25 cellular contexts compared by ENCODE assay signal in the genomic region with DNA sequence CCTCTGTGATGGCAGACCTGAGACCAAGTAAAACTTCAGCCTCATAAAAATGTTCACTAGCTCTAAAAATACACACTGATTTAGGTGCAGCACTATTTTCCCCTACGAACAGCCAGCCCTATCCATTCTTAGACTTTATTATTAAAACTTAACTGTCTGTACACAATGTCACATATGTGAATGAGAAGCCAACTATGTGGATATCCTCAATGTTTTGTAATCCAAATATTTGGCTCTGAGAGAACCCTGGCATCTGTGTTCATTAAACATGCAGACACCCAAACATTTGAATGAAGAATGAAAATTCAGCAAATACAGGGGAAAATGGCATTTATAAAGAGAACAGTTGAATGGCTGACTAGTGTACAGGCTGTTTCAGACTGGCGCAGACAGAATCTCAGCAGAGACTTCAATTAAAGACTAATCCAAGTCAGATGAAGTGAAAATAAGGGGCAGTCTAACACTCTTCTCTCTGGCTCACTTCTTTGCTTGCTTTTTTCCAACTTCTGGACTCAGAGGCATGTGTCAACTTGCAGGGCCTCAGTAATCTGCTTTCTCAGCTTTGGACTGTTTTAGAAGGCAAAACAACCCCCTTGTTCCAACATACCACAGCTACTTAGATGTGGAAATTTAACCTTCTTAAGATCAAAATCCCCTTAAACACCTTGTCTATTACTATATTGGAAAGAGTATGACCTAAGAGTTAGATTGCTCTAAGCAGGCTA. TPM values are rescaled to one million over a fixed set of nuclear protein-coding genes. Genes with fewer than 3 reads are reported as not detected.
A peak's percentile ranks its signal among the peaks of the same experiment; 100 is the strongest.
DNase-seq lines count a peak whose midpoint lies in the region; ATAC-seq and TF ChIP-seq lines count a peak whose summit lies in the region.
"Had no signal": no experiment of that assay in that cellular context is flagged by ENCODE, and none has a peak within 500 bp of the region (broad histone marks: within the 10 kb centered on the region; RNA-seq: fewer than 3 reads in every experiment).

No MANE protein-coding gene starts in this region.

- no peak for TF ChIP-seq CTCF in ascending aorta (IDR thresholded peaks at IDR 0.05)
- no peak for TF ChIP-seq CTCF in sigmoid colon (IDR thresholded peaks at IDR 0.05)

- H3K4me3 Mint-ChIP-seq in natural killer cell treated with Interleukin-12 subunit alpha and Interleukin-12 subunit beta and Interleukin-15 and Interleukin-18, amount 100 ng/mL, for 72 hours = no peak overlapping the region
- H3K4me3 Mint-ChIP-seq: activated CD8-positive, alpha-beta T cell treated with anti-CD3 and anti-CD28 coated beads, Interleukin-2, amount 10 ng/mL, durations not matched to agents 7 days and 5 days; activated naive CD4-positive, alpha-beta T cell treated with anti-CD3 and anti-CD28 coated beads for 36 hours; activated T-cell treated with anti-CD3 and anti-CD28 coated beads, Interleukin-2, amount 50 U/mL, for 24 hours; H9; naive B cell had no signal

- intact Hi-C loops in ascending aorta (cut with DNase I) = loop anchor here (2.0 to 10.0 kb wide), 4 partner anchors 51 to 133 kb away; partner anchors contain the start of gene STMP1
- intact Hi-C loops in sigmoid colon (cut with DNase I) = loop anchor here (5.0 kb wide), 1 partner anchor 134 kb away; the partner anchor contains the start of gene STMP1
- intact Hi-C loops in Right ventricle myocardium inferior (cut with DNase I) = loop anchor here (2.0 kb wide), 1 partner anchor 133 kb away; the partner anchor contains the start of gene STMP1

- TF ChIP-seq POLR2A in sigmoid colon (IDR thresholded peaks at IDR 0.05) = no peak

- H3K27ac Mint-ChIP-seq in natural killer cell treated with Interleukin-12 subunit alpha and Interleukin-12 subunit beta and Interleukin-15 and Interleukin-18, amount 100 ng/mL, for 72 hours = no peak overlapping the region
- H3K27ac Mint-ChIP-seq: activated CD8-positive, alpha-beta T cell treated with anti-CD3 and anti-CD28 coated beads, Interleukin-2, amount 10 ng/mL, durations not matched to agents 7 days and 5 days; activated naive CD4-positive, alpha-beta T cell treated with anti-CD3 and anti-CD28 coated beads for 36 hours; activated T-cell treated with anti-CD3 and anti-CD28 coated beads, Interleukin-2, amount 50 U/mL, for 24 hours; H9 had no signal

- ATAC-seq in natural killer cell treated with Interleukin-12 subunit alpha and Interleukin-12 subunit beta and Interleukin-15 and Interleukin-18, amount 100 ng/mL, for 72 hours = no peak
- ATAC-seq in Right ventricle myocardium inferior (no peak), GM21786 (IDR thresholded peaks at IDR 0.05; ENCODE audit: unreplicated experiment) (no peak)
- ATAC-seq: activated CD8-positive, alpha-beta T cell treated with anti-CD3 and anti-CD28 coated beads, Interleukin-2, amount 10 ng/mL, durations not matched to agents 7 days and 5 days had no signal

- TF ChIP-seq EP300 in sigmoid colon (IDR thresholded peaks at IDR 0.05) = no peak

- H3K27me3 Mint-ChIP-seq in natural killer cell treated with Interleukin-12 subunit alpha and Interleukin-12 subunit beta and Interleukin-15 and Interleukin-18, amount 100 ng/mL, for 72 hours = peaks cover 0 to 15% of the 10 kb centered on the region in 2 donors

- H3K9me3 ChIP-seq in ascending aorta = no peaks in the 10 kb centered on the region
- no peaks in the 10 kb centered on the region for H3K9me3 ChIP-seq in sigmoid colon
- H3K9me3 ChIP-seq: BE2C, testis had no signal

- H3K4me1 ChIP-seq in ascending aorta = peaks cover 7 to 28% of the 10 kb centered on the region in 2 donors
- peaks cover 0 to 39% (median 27%) of the 10 kb centered on the region in 4 donors for H3K4me1 ChIP-seq in sigmoid colon
- H3K4me1 ChIP-seq: BE2C had no signal

- no peaks in the 10 kb centered on the region for H3K9me3 Mint-ChIP-seq in natural killer cell treated with Interleukin-12 subunit alpha and Interleukin-12 subunit beta and Interleukin-15 and Interleukin-18, amount 100 ng/mL, for 72 hours
- H3K9me3 Mint-ChIP-seq: activated naive CD4-positive, alpha-beta T cell treated with anti-CD3 and anti-CD28 coated beads for 36 hours; activated T-cell treated with anti-CD3 and anti-CD28 coated beads, Interleukin-2, amount 50 U/mL, for 24 hours; naive B cell had no signal

- 76 to 82% methylated on average over 2 of the region's 2 CpGs for WGBS in sigmoid colon, 2 donors

- H3K36me3 ChIP-seq in ascending aorta (no peaks in the 10 kb centered on the region), sigmoid colon (no peaks in the 10 kb centered on the region)
- H3K36me3 ChIP-seq: BE2C had no signal

- H3K4me1 Mint-ChIP-seq in natural killer cell treated with Interleukin-12 subunit alpha and Interleukin-12 subunit beta and Interleukin-15 and Interleukin-18, amount 100 ng/mL, for 72 hours (ENCODE audit: low read depth in 2 of 2) = peaks cover 2 to 6% of the 10 kb centered on the region in 2 donors

- H3K36me3 Mint-ChIP-seq in natural killer cell treated with Interleukin-12 subunit alpha and Interleukin-12 subunit beta and Interleukin-15 and Interleukin-18, amount 100 ng/mL, for 72 hours = no peaks in the 10 kb centered on the region

- no peaks in the 10 kb centered on the region for H3K27me3 ChIP-seq in ascending aorta
- no peaks in the 10 kb centered on the region for H3K27me3 ChIP-seq in sigmoid colon
- H3K27me3 ChIP-seq: BE2C, testis had no signal

- peak overlapping the region; percentile 81 to 87 for H3K27ac ChIP-seq in ascending aorta
- peak overlapping the region; percentile 53 to 79 (median 55) for H3K27ac ChIP-seq in sigmoid colon

- no peak for DNase-seq in ascending aorta (ENCODE audit: low spot score in 2 of 2)
- peak; percentile 61 for DNase-seq in fibroblast of peridontal ligament (ENCODE audit: extremely low read depth)
- DNase-seq in sigmoid colon = no peak
- no peak for DNase-seq in natural killer cell treated with Interleukin-12 subunit alpha and Interleukin-12 subunit beta and Interleukin-15 and Interleukin-18, amount 100 ng/mL, for 72 hours (ENCODE audit: low spot score)
- DNase-seq in Right ventricle myocardium inferior (ENCODE audit: missing footprints) = no peak
- DNase-seq in effector CD4-positive, alpha-beta T cell = no peak
- DNase-seq: activated CD4-positive, CD25-positive, alpha-beta regulatory T cell; activated CD8-positive, alpha-beta T cell treated with anti-CD3 and anti-CD28 coated beads, Interleukin-2, amount 10 ng/mL, durations not matched to agents 7 days and 5 days; activated naive CD4-positive, alpha-beta T cell treated with anti-CD3 and anti-CD28 coated beads for 36 hours; activated T-cell treated with anti-CD3 and anti-CD28 coated beads, Interleukin-2, amount 50 U/mL, for 24 hours; BE2C; COR-L47; foreskin melanocyte; H9; hypothalamus; Karpas-422; kidney glomerular epithelial cell; naive B cell; NCI-H2029; NK-92 treated with Interleukin-12 subunit alpha and Interleukin-12 subunit beta, amount 100 ng/mL, for 24 hours; right cardiac atrium; T1000; testis had no signal

- H3K4me3 ChIP-seq in ascending aorta (no peak overlapping the region), sigmoid colon (no peak overlapping the region)
- H3K4me3 ChIP-seq: testis had no signal

RNA-seq across cellular contexts. Expression of gene FAM180A, which starts 47.4 kb away (rescaled TPM):
- 121 TPM for total RNA-seq in ascending aorta
- total RNA-seq in sigmoid colon = 1 to 10 TPM in 3 of 4 donors, under 1 TPM in 1; 0.95 to 8.9 (median 6.1) TPM
- polyA plus RNA-seq in sigmoid colon = 1 to 10 TPM in 1 of 3 donors, under 1 TPM in 1, not detected in 1; 0.60 to 1.8 TPM
- not detected for total RNA-seq in natural killer cell treated with Interleukin-12 subunit alpha and Interleukin-12 subunit beta and Interleukin-15 and Interleukin-18, amount 100 ng/mL, for 72 hours
- 6.1 TPM for total RNA-seq in Right ventricle myocardium inferior
- total RNA-seq: activated CD8-positive, alpha-beta T cell treated with anti-CD3 and anti-CD28 coated beads, Interleukin-2, amount 10 ng/mL, durations not matched to agents 7 days and 5 days; activated naive CD4-positive, alpha-beta T cell treated with anti-CD3 and anti-CD28 coated beads for 36 hours; Daoy; H9 had no signal

Comparison
In these comparisons a context has a peak if more than half of its experiments do, and no peak if none do; other contexts are left out.
1. RNA of gene FAM180A, which starts 47.4 kb away (total RNA-seq): 121 TPM in ascending aorta (single experiment); 0.95 to 8.9 TPM in sigmoid colon, 6.1 TPM in Right ventricle myocardium inferior (single experiment) and not detected in natural killer cell treated with Interleukin-12 subunit alpha and Interleukin-12 subunit beta and Interleukin-15 and Interleukin-18, amount 100 ng/mL, for 72 hours; every median in the first group is over 10 times any median in the second.